Comparison of ENCODE assay signal across 8 cellular contexts in the genomic region with DNA sequence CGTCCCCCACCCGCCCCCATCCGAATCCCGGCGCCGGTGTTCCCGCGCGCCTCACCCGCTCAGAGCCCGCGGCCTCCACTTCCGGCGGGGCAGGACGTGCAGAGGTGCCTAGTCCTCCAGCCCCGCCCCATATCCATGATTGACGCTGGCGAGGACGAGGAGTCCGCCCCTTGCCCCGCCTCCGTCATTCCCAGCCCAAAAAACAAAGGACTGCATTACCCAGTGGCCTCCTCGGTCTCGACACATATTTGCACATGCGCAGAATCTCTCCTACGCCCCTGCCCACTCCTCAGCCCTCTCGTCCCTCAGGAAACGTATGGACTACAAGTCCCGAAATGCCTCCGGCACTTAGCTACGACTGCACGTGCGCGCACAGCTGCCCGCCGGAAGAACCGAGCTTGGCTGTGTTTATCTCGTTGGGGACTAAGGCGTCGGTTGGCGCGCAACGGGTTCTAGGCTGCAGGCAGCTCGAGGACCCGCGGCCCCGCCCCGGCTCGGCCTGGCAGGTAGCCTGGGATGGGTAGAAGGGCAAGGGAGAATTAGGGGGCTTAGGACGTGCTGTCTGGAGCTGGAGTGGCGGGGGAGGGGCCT. TPM values are rescaled to one million over a fixed set of nuclear protein-coding genes. Genes with fewer than 3 reads are reported as not detected.
DNase-seq lines count a peak whose midpoint lies in the region; ATAC-seq and TF ChIP-seq lines count a peak whose summit lies in the region.

TSS of gene KLHDC3 (plus strand) at position 407 of the 591 bp plus-strand sequence. CDS start 2,944 bp downstream, outside the sequence.
TSS of gene MEA1 (minus strand) at position 104 of the 591 bp plus-strand sequence. CDS start 133 bp downstream, outside the sequence.

- peaks cover 15 to 25% of the 10 kb centered on the region in 2 donors for H3K36me3 ChIP-seq in lung (ENCODE audit: control insufficient read depth in 2 of 2, insufficient read depth in 2 of 2, low read length in 2 of 2)

- H3K9me3 ChIP-seq in lung (ENCODE audit: control insufficient read depth in 2 of 2, insufficient read depth in 1 of 2, low read length in 1 of 2), result no peaks in the 10 kb centered on the region

- TF ChIP-seq CTCF in GM20000 (IDR thresholded peaks at IDR 0.05; ENCODE audit: extremely low read depth, missing control alignments), result no peak
- TF ChIP-seq CTCF in lung (IDR thresholded peaks at IDR 0.05; ENCODE audit: control extremely low read depth, extremely low read depth), result no peak

- ATAC-seq in lung (ENCODE audit: insufficient read depth, low FRiP score), result peak; percentile 98

- POLR2A ChIA-PET in activated CD8-positive, alpha-beta memory T cell treated with anti-CD3 and anti-CD28 coated beads for 36 hours (lab: Charles Lee), result interaction anchor here (0.6 to 4.1 kb wide), 10 partner anchors 9 to 156 kb away, joined by 3 to 13 read pairs (median 5); partner anchors contain the start of genes CNPY3, CUL7, KLC4 and MRPL2

- H3K4me1 ChIP-seq in lung (ENCODE audit: control insufficient read depth in 2 of 2, insufficient read depth in 2 of 2, low read length in 2 of 2), result peaks cover 7 to 20% of the 10 kb centered on the region in 2 donors

- 0% methylated on average over 51 of the region's 51 CpGs for WGBS in lung, 2 donors

- CTCF ChIA-PET in activated CD8-positive, alpha-beta memory T cell treated with anti-CD3 and anti-CD28 coated beads for 36 hours (lab: Charles Lee), result interaction anchor here (0.6 to 1.7 kb wide), 3 partner anchors 19 to 130 kb away, joined by 3 to 6 read pairs (median 5); no protein-coding TSS in a partner anchor

- peak; percentile 100 for DNase-seq in CMK (ENCODE audit: low read depth)
- peak; percentile 99 for DNase-seq in GM20000 (ENCODE audit: low spot score)
- peak; percentile 98 for DNase-seq in HT-29 (ENCODE audit: low spot score)
- peak; percentile 99 to 100 for DNase-seq in NOMO-1 (lab: John Stamatoyannopoulos, UW; ENCODE audit: unreplicated experiment in 2 of 2)
- DNase-seq in effector CD8-positive, alpha-beta T cell (lab: John Stamatoyannopoulos, UW), result peak; percentile 97
- peak; percentile 99 for DNase-seq in lung (ENCODE audit: low spot score)
- peak; percentile 95 to 98 (median 98) for DNase-seq in stimulated activated CD4-positive, alpha-beta T cell treated with anti-CD3 and anti-CD28 coated beads, TNF-alpha, amount 100 ng/mL, for 4 hours (ENCODE audit: low read depth in 3 of 3)

- H3K4me3 ChIP-seq in lung, result peak within 1 kb of the TSS; percentile 71

- no peaks in the 10 kb centered on the region for H3K27me3 ChIP-seq in lung (ENCODE audit: control insufficient read depth, insufficient read depth)

- H3K27ac ChIP-seq in lung (ENCODE audit: low read depth in 1 of 2, low read length in 1 of 2), result peak within 1 kb of the TSS; percentile 63 to 84

RNA-seq across cellular contexts. Expression of gene KLHDC3, which starts in this region (rescaled TPM):
- total RNA-seq in HT-29 (2014; rRNA removed; shearing (Covaris generic)), result 120 and 126 TPM in 2 replicates
- total RNA-seq in activated CD8-positive, alpha-beta memory T cell treated with anti-CD3 and anti-CD28 coated beads for 36 hours, result 10 to 100 TPM; 71.1 to 71.4 TPM
- total RNA-seq in lung, result 10 to 100 TPM; 46.3 to 56.4 TPM
- polyA plus RNA-seq in lung, result 10 to 100 TPM; 52.7 to 74.4 TPM

RNA-seq across cellular contexts. Expression of gene MEA1, which starts in this region (rescaled TPM):
- total RNA-seq in HT-29 (2014; rRNA removed; shearing (Covaris generic)), result 91.0 and 91.3 TPM in 2 replicates
- 100 to 1,000 TPM; 105 to 109 TPM for total RNA-seq in activated CD8-positive, alpha-beta memory T cell treated with anti-CD3 and anti-CD28 coated beads for 36 hours
- total RNA-seq in lung, result 10 to 100 TPM; 32.5 to 47.2 TPM
- 100 to 1,000 TPM in 1 of 2 donors, 10 to 100 TPM in 1; 63.2 to 113 TPM for polyA plus RNA-seq in lung

Comparison
In these comparisons a context has a peak if more than half of its experiments do, and no peak if none do; other contexts are left out.
1. Peak in every context shown above with its lines: DNase-seq, ATAC-seq, H3K4me3 ChIP-seq and H3K27ac ChIP-seq.